16 cellular contexts compared by ENCODE assay signal in the genomic region with DNA sequence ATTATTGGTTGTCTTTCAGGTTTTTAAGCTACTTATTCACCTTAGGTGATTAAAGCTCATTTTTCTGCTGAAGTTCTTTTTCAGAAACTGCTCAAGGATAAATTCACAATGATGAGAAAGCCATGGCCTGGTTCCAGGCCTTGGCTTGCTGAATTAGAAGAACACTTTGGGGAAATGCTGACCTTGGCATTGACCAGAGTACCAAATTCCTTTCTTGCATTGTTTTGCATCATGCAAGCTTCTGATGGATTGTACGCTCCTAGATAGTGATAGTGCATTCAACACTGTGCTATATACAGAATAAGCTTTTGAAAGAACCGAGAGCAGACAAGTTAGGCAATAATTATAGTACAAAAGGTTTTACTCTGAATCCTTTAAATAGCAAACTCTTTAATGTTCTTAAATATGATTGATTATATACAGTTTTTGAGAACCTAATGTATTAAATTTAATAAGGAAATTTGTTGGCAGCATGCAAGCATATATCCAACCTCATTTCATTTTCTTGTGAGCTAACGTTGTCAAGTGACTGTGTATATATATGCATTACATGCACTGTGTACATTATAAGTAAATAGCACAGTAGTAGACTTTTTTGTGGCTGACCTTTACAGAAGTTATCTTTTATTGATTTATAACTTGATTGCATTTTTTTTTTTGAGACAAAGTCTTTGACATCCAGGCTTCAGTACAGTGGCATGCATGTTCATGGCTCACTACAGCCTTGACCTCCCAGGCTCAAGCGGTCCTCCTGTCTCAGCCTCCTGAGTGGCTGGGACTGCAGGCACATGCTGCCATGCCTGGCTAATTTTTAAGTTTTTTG.
A peak's percentile ranks its signal among the peaks of the same experiment; 100 is the strongest.
DNase-seq lines count a peak whose midpoint lies in the region; ATAC-seq, FAIRE-seq and TF ChIP-seq lines count a peak whose summit lies in the region.
"Had no signal": no experiment of that assay in that cellular context is flagged by ENCODE, and none has a peak within 500 bp of the region (broad histone marks: within the 10 kb centered on the region; RNA-seq: fewer than 3 reads in every experiment).

No MANE protein-coding gene starts in this region.

- CTCF ChIA-PET in CD8-positive, alpha-beta memory T cell (lab: Charles Lee): interaction anchor here (1.2 to 1.5 kb wide), 3 partner anchors 9 to 100 kb away, joined by 3 to 4 read pairs (median 3); partner anchors contain the start of gene DIP2B

- H3K4me1 ChIP-seq in pancreas: peaks cover 0 to 19% (median 11%) of the 10 kb centered on the region in 3 donors
- H3K4me1 ChIP-seq in CD8-positive, alpha-beta memory T cell (ENCODE audit: insufficient read depth, low read length): peaks cover 12% of the 10 kb centered on the region
- H3K4me1 ChIP-seq: BE2C had no signal

- H3K27ac ChIP-seq in pancreas: no peak overlapping the region
- H3K27ac ChIP-seq in CD8-positive, alpha-beta memory T cell (ENCODE audit: low read depth, low read length): no peak overlapping the region
- H3K27ac ChIP-seq: left lung had no signal

- TF ChIP-seq CTCF in astrocyte of the spinal cord (IDR thresholded peaks at IDR 0.05; ENCODE audit: low read depth, low read length): no peak
- no peak for TF ChIP-seq CTCF in pancreas (IDR thresholded peaks at IDR 0.05)
- TF ChIP-seq CTCF in glutamatergic neuron (IDR thresholded peaks at IDR 0.05; ENCODE audit: partially characterized antibody, unreplicated experiment): no peak
- no peak for TF ChIP-seq CTCF in type B pancreatic cell (conservative IDR thresholded peaks at IDR 0.05)

- no peak overlapping the region for H3K4me3 ChIP-seq in astrocyte of the spinal cord (ENCODE audit: low read depth, low read length)
- no peak overlapping the region for H3K4me3 ChIP-seq in pancreas
- no peak overlapping the region for H3K4me3 ChIP-seq in CD8-positive, alpha-beta memory T cell (ENCODE audit: low read length)
- H3K4me3 ChIP-seq: left lung had no signal

- peaks cover 11 to 21% (median 19%) of the 10 kb centered on the region in 3 donors for H3K4me1 Mint-ChIP-seq in CD8-positive, alpha-beta memory T cell
- H3K4me1 Mint-ChIP-seq in glutamatergic neuron (ENCODE audit: low read depth, unreplicated experiment): no peaks in the 10 kb centered on the region
- peaks cover 22% of the 10 kb centered on the region for H3K4me1 Mint-ChIP-seq in type B pancreatic cell (ENCODE audit: unreplicated experiment)

- peaks cover 0 to 10% (median 8%) of the 10 kb centered on the region in 3 donors for H3K36me3 Mint-ChIP-seq in CD8-positive, alpha-beta memory T cell
- H3K36me3 Mint-ChIP-seq in glutamatergic neuron (ENCODE audit: unreplicated experiment) (no peaks in the 10 kb centered on the region), type B pancreatic cell (peaks cover 12% of the 10 kb centered on the region)

- ATAC-seq in Right ventricle myocardium superior (ENCODE audit: poor library complexity) (peak; percentile 82), pancreas (peak in 3 of 4 donors; percentile 11 to 36 (median 30))
- ATAC-seq: left lung, Panc1 had no signal

- H3K27me3 Mint-ChIP-seq in CD8-positive, alpha-beta memory T cell: no peaks in the 10 kb centered on the region
- H3K27me3 Mint-ChIP-seq in glutamatergic neuron (ENCODE audit: unreplicated experiment) (peaks cover 2% of the 10 kb centered on the region), type B pancreatic cell (no peaks in the 10 kb centered on the region)

- in situ Hi-C loops in astrocyte of the spinal cord (cut with HindIII; ENCODE audit: low sequenced_read_pairs): no loop called here

- WGBS in pancreas, 2 donors: 71 to 74% methylated on average over 4 of the region's 4 CpGs

- no peaks in the 10 kb centered on the region for H3K9me3 Mint-ChIP-seq in CD8-positive, alpha-beta memory T cell
- H3K9me3 Mint-ChIP-seq in glutamatergic neuron (ENCODE audit: unreplicated experiment): peaks cover 2% of the 10 kb centered on the region
- no peaks in the 10 kb centered on the region for H3K9me3 Mint-ChIP-seq in type B pancreatic cell

- FAIRE-seq in pancreas (lab: Jason Lieb, UNC): no peak
- FAIRE-seq: H54 had no signal

- DNase-seq in EH (ENCODE audit: low read depth): peak; percentile 71
- peak; percentile 80 for DNase-seq in astrocyte of the spinal cord (ENCODE audit: low read depth, low spot score)
- peak; percentile 62 for DNase-seq in Right ventricle myocardium superior
- no peak for DNase-seq in pancreas
- no peak for DNase-seq in Ammon's horn (ENCODE audit: low spot score)
- no peak for DNase-seq in CD8-positive, alpha-beta memory T cell
- DNase-seq in glutamatergic neuron: no peak
- DNase-seq in type B pancreatic cell (ENCODE audit: extremely low spot score, unreplicated experiment): no peak
- DNase-seq: activated naive CD4-positive, alpha-beta T cell; BE2C; cortex of kidney; left lung; MV-4-11; NCI-H446 treated with DMSO at 0.1 percent for 48 hours had no signal

- POLR2A ChIA-PET in CD8-positive, alpha-beta memory T cell (lab: Charles Lee): no interaction called here

- no peaks in the 10 kb centered on the region for H3K36me3 ChIP-seq in pancreas
- H3K36me3 ChIP-seq in CD8-positive, alpha-beta memory T cell (ENCODE audit: insufficient read depth, low read length): no peaks in the 10 kb centered on the region
- H3K36me3 ChIP-seq: BE2C, left lung had no signal

- no peaks in the 10 kb centered on the region for H3K9me3 ChIP-seq in pancreas
- no peaks in the 10 kb centered on the region for H3K9me3 ChIP-seq in CD8-positive, alpha-beta memory T cell (ENCODE audit: low read length)
- H3K9me3 ChIP-seq: BE2C, left lung had no signal

- no peaks in the 10 kb centered on the region for H3K27me3 ChIP-seq in pancreas
- no peaks in the 10 kb centered on the region for H3K27me3 ChIP-seq in CD8-positive, alpha-beta memory T cell (ENCODE audit: insufficient read depth, low read length, poor library complexity, severe bottlenecking)
- H3K27me3 ChIP-seq: BE2C, left lung had no signal

- no peak overlapping the region for H3K27ac Mint-ChIP-seq in CD8-positive, alpha-beta memory T cell
- H3K27ac Mint-ChIP-seq in glutamatergic neuron (ENCODE audit: unreplicated experiment) (no peak overlapping the region), type B pancreatic cell (no peak overlapping the region)

- no peak overlapping the region for H3K4me3 Mint-ChIP-seq in CD8-positive, alpha-beta memory T cell
- no peak overlapping the region for H3K4me3 Mint-ChIP-seq in glutamatergic neuron (ENCODE audit: unreplicated experiment)
- H3K4me3 Mint-ChIP-seq in type B pancreatic cell: no peak overlapping the region

- intact Hi-C loops in Right ventricle myocardium superior (cut with DNase I): no loop called here
- intact Hi-C loops in pancreas (cut with DNase I): no loop called here

Comparison
In these comparisons a context has a peak if more than half of its experiments do, and no peak if none do; other contexts are left out.
1. DNase-seq: peak in EH (single experiment), astrocyte of the spinal cord (single experiment) and Right ventricle myocardium superior (single experiment); none in pancreas (0 of 6), Ammon's horn (single experiment), CD8-positive, alpha-beta memory T cell (0 of 5), glutamatergic neuron (single experiment) and type B pancreatic cell (single experiment).